18 cellular contexts compared by ENCODE assay signal in genomic region chr16:27407158-27407557, GRCh38. TPM values are rescaled to one million over a fixed set of nuclear protein-coding genes. Genes with fewer than 3 reads are reported as not detected.
DNase-seq lines count a peak whose midpoint lies in the region; ATAC-seq, FAIRE-seq and TF ChIP-seq lines count a peak whose summit lies in the region.
"Had no signal": no experiment of that assay in that cellular context is flagged by ENCODE, and none has a peak within 500 bp of the region (broad histone marks: within the 10 kb centered on the region; RNA-seq: fewer than 3 reads in every experiment).

No MANE protein-coding gene starts in this region.

- in situ Hi-C loops in KBM-7 (cut with MboI; ENCODE audit: low pct_unique_long_range_greater_than_20kb, low sequenced_read_pairs), result no loop called here

- peaks cover 59% of the 10 kb centered on the region for H3K4me1 ChIP-seq in thymus (ENCODE audit: control insufficient read depth, insufficient read depth, low read length)
- H3K4me1 ChIP-seq: neural progenitor cell had no signal

- DNase-seq in activated naive CD4-positive, alpha-beta T cell treated with anti-CD3 and anti-CD28 coated beads, Interleukin-2, amount 10 ng/mL, durations not matched to agents 7 days and 5 days, result peak; percentile 42
- no peak for DNase-seq in activated naive CD4-positive, alpha-beta T cell (lab: John Stamatoyannopoulos, UW)
- no peak for DNase-seq in central memory CD8-positive, alpha-beta T cell (ENCODE audit: low spot score in 2 of 2)
- DNase-seq in urothelium cell line (ENCODE audit: low spot score) (no peak), D721Med (ENCODE audit: insufficient read length, low spot score) (no peak), KBM-7 (no peak)
- DNase-seq: amniotic stem cell; Calu3; NCI-H1105 treated with DMSO at 0.1 percent for 48 hours; SIG-M5; stimulated activated CD4-positive, alpha-beta T cell treated with anti-CD3 and anti-CD28 coated beads, Interleukin-1b, Interleukin-23, amount 100 ng/mL, for 48 hours; tibial artery had no signal

- H3K4me3 ChIP-seq in thymus (ENCODE audit: low read length), result no peak overlapping the region
- H3K4me3 ChIP-seq: neural progenitor cell, right atrium auricular region, tibial artery had no signal

- WGBS in thymus, result 47% methylated on average over 4 of the region's 4 CpGs

- no peaks in the 10 kb centered on the region for H3K36me3 ChIP-seq in thymus (ENCODE audit: control insufficient read depth, insufficient read depth)
- H3K36me3 ChIP-seq: neural progenitor cell, right atrium auricular region, tibial artery had no signal

- no peak for TF ChIP-seq CTCF in D721Med (IDR thresholded peaks at IDR 0.05; ENCODE audit: insufficient read depth, missing control alignments)

- CTCF ChIA-PET in activated naive CD4-positive, alpha-beta T cell treated with anti-CD3 and anti-CD28 coated beads, Interleukin-2, amount 10 ng/mL, durations not matched to agents 7 days and 5 days (lab: Charles Lee), result interaction anchor here (0.9 to 2.9 kb wide), 7 partner anchors 14 to 172 kb away, joined by 3 to 15 read pairs (median 3); no protein-coding TSS in a partner anchor

- H3K36me3 Mint-ChIP-seq in activated naive CD4-positive, alpha-beta T cell treated with anti-CD3 and anti-CD28 coated beads, Interleukin-2, amount 10 ng/mL, durations not matched to agents 7 days and 5 days, result peaks cover 69% of the 10 kb centered on the region
- peaks cover 59% of the 10 kb centered on the region for H3K36me3 Mint-ChIP-seq in T-helper 1 cell treated with Interleukin-12 subunit alpha and Interleukin-12 subunit beta and Interleukin-4 antibody, amounts not matched to agents 30 μg/mL and 1 μg/mL, for 36 hours (ENCODE audit: low read depth)
- peaks cover 56% of the 10 kb centered on the region for H3K36me3 Mint-ChIP-seq in central memory CD8-positive, alpha-beta T cell (ENCODE audit: insufficient read depth)
- H3K36me3 Mint-ChIP-seq: IgD-negative memory B cell, neural progenitor cell had no signal

- peaks cover 3% of the 10 kb centered on the region for H3K27me3 Mint-ChIP-seq in activated naive CD4-positive, alpha-beta T cell treated with anti-CD3 and anti-CD28 coated beads, Interleukin-2, amount 10 ng/mL, durations not matched to agents 7 days and 5 days
- H3K27me3 Mint-ChIP-seq in T-helper 1 cell treated with Interleukin-12 subunit alpha and Interleukin-12 subunit beta and Interleukin-4 antibody, amounts not matched to agents 30 μg/mL and 1 μg/mL, for 36 hours (ENCODE audit: low read depth), result no peaks in the 10 kb centered on the region
- no peaks in the 10 kb centered on the region for H3K27me3 Mint-ChIP-seq in central memory CD8-positive, alpha-beta T cell

- H3K27ac Mint-ChIP-seq in activated naive CD4-positive, alpha-beta T cell treated with anti-CD3 and anti-CD28 coated beads, Interleukin-2, amount 10 ng/mL, durations not matched to agents 7 days and 5 days, result peak overlapping the region; percentile 82
- H3K27ac Mint-ChIP-seq in T-helper 1 cell treated with Interleukin-12 subunit alpha and Interleukin-12 subunit beta and Interleukin-4 antibody, amounts not matched to agents 30 μg/mL and 1 μg/mL, for 36 hours, result peak overlapping the region; percentile 96
- H3K27ac Mint-ChIP-seq in central memory CD8-positive, alpha-beta T cell (ENCODE audit: low read depth), result peak overlapping the region; percentile 100
- H3K27ac Mint-ChIP-seq: neural progenitor cell had no signal

- H3K9me3 ChIP-seq in thymus (ENCODE audit: control insufficient read depth), result no peaks in the 10 kb centered on the region

- ATAC-seq in central memory CD8-positive, alpha-beta T cell (replicated peaks; ENCODE audit: extremely low read depth, poor library complexity, severe bottlenecking), result peak; percentile 21

- peaks cover 82% of the 10 kb centered on the region for H3K4me1 Mint-ChIP-seq in activated naive CD4-positive, alpha-beta T cell treated with anti-CD3 and anti-CD28 coated beads, Interleukin-2, amount 10 ng/mL, durations not matched to agents 7 days and 5 days
- H3K4me1 Mint-ChIP-seq in T-helper 1 cell treated with Interleukin-12 subunit alpha and Interleukin-12 subunit beta and Interleukin-4 antibody, amounts not matched to agents 30 μg/mL and 1 μg/mL, for 36 hours (ENCODE audit: low read depth), result peaks cover 59% of the 10 kb centered on the region
- H3K4me1 Mint-ChIP-seq in central memory CD8-positive, alpha-beta T cell, result peaks cover 81% of the 10 kb centered on the region

- H3K27ac ChIP-seq in thymus (ENCODE audit: low read depth), result peak overlapping the region; percentile 96
- H3K27ac ChIP-seq: neural progenitor cell, right atrium auricular region, tibial artery had no signal

- peak overlapping the region; percentile 99 for H3K4me3 Mint-ChIP-seq in activated naive CD4-positive, alpha-beta T cell treated with anti-CD3 and anti-CD28 coated beads, Interleukin-2, amount 10 ng/mL, durations not matched to agents 7 days and 5 days
- peak overlapping the region; percentile 85 for H3K4me3 Mint-ChIP-seq in T-helper 1 cell treated with Interleukin-12 subunit alpha and Interleukin-12 subunit beta and Interleukin-4 antibody, amounts not matched to agents 30 μg/mL and 1 μg/mL, for 36 hours
- H3K4me3 Mint-ChIP-seq in central memory CD8-positive, alpha-beta T cell, result peak overlapping the region; percentile 98
- H3K4me3 Mint-ChIP-seq: neural progenitor cell had no signal

- FAIRE-seq in urothelium cell line (lab: Jason Lieb, UNC) (no peak), D721Med (lab: Jason Lieb, UNC) (no peak)
- FAIRE-seq: colon had no signal

- H3K9me3 Mint-ChIP-seq in activated naive CD4-positive, alpha-beta T cell treated with anti-CD3 and anti-CD28 coated beads, Interleukin-2, amount 10 ng/mL, durations not matched to agents 7 days and 5 days, result peaks cover 6% of the 10 kb centered on the region
- H3K9me3 Mint-ChIP-seq in T-helper 1 cell treated with Interleukin-12 subunit alpha and Interleukin-12 subunit beta and Interleukin-4 antibody, amounts not matched to agents 30 μg/mL and 1 μg/mL, for 36 hours, result peaks cover 7% of the 10 kb centered on the region
- no peaks in the 10 kb centered on the region for H3K9me3 Mint-ChIP-seq in central memory CD8-positive, alpha-beta T cell

- no peaks in the 10 kb centered on the region for H3K27me3 ChIP-seq in thymus (ENCODE audit: control insufficient read depth, insufficient read depth)
- H3K27me3 ChIP-seq: neural progenitor cell, right atrium auricular region had no signal

RNA-seq across cellular contexts. Expression of gene IL21R, which starts 5.2 kb away (rescaled TPM):
- polyA plus RNA-seq in thymus, result 12.8 TPM
